Comparison of ENCODE assay signal across 9 cellular contexts in the genomic region with DNA sequence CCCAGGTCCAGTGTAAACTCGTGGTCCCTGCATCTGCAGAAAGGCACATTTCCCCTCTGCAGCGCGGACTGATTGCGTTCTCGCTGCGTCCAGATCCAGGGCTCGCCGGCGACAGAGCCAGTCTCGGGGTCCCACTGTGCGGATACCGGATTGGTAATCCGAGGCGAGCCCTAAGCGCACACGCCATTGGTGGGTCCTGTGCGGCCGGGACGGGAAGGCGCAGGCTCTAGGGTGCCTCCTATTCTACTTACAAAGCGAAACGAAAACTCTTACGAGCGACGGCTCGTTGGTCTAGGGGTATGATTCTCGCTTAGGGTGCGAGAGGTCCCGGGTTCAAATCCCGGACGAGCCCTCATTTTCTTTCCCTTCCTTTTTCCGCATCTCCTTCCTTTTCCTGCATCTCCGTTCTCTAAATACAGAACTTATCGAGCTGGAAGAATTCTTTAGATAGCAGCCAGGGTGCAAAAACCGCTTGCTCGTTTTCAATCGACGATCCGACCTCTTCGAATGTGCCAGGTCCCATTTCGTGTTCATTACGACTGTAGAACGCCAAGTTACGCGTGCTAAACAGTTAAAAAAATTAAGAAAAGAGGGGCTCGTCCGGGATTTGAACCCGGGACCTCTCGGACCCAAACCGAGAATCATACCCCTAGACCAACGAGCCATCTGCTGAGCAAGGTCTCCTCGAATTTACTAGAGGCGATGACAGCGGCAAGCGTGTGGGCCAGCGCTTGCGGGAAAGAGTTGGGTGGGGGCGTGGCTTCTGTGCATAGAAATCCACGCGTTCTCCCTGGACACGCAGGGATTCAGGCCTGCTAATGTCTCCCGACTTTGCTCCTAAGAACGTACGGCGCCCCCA. TPM values are rescaled to one million over a fixed set of nuclear protein-coding genes. Genes with fewer than 3 reads are reported as not detected.
DNase-seq lines count a peak whose midpoint lies in the region; ATAC-seq, FAIRE-seq and TF ChIP-seq lines count a peak whose summit lies in the region.
"Had no signal": no experiment of that assay in that cellular context is flagged by ENCODE, and none has a peak within 500 bp of the region (broad histone marks: within the 10 kb centered on the region; RNA-seq: fewer than 3 reads in every experiment).

No MANE protein-coding gene starts in this region.

- TF ChIP-seq EP300 in HepG2 (IDR thresholded peaks at IDR 0.05; ENCODE audit: low read depth in 2 of 2, low read length in 2 of 2) (no peak), HepG2 (CRISPR knock-in tag; IDR thresholded peaks at IDR 0.05; ENCODE audit: borderline replicate concordance) (no peak)

- H3K4me2 ChIP-seq in HepG2 (ENCODE audit: low read depth, low read length): peak overlapping the region; percentile 95

- H3K9ac ChIP-seq in HepG2 (ENCODE audit: insufficient read depth, low read depth, low read length): peak overlapping the region; percentile 62

- no peak for FAIRE-seq in HepG2 (lab: Jason Lieb, UNC)
- FAIRE-seq: islet of Langerhans had no signal

- 2% methylated on average over 46 of the region's 65 CpGs for WGBS in HepG2 (ENCODE audit: low lambda C conversion rate)

- H3K79me2 ChIP-seq in HepG2 (ENCODE audit: insufficient read depth, low read length): no peaks in the 10 kb centered on the region

- peaks cover 69% of the 10 kb centered on the region for H3K4me1 ChIP-seq in HepG2 (ENCODE audit: insufficient read depth, low read length)

- no peaks in the 10 kb centered on the region for H3K9me3 ChIP-seq in HepG2 (ENCODE audit: low read length)

- H3K27ac ChIP-seq in C4-2B: peak overlapping the region; percentile 48
- peak overlapping the region; percentile 48 for H3K27ac ChIP-seq in HepG2 (ENCODE audit: extremely low read length, insufficient read depth, low read length)

- peak; percentile 98 for DNase-seq in NCI-H526 treated with DMSO at 0.1 percent for 48 hours (lab: John Stamatoyannopoulos, UW)
- DNase-seq in activated CD4-positive, alpha-beta T cell treated with anti-CD3 and anti-CD28 coated beads, Interleukin-2, amount 50 U/mL, for 24 hours (ENCODE audit: low read depth in 1 of 2, low spot score in 1 of 2): peak; percentile 92 to 98
- DNase-seq in dermis blood vessel endothelial cell: peak; percentile 94
- peak; percentile 86 for DNase-seq in HepG2 (ENCODE audit: low spot score)
- peak; percentile 85 for DNase-seq in stimulated activated CD4-positive, alpha-beta T cell treated with anti-CD3 and anti-CD28 coated beads, Interleukin-2, amount 100 ng/mL, for 4 hours (ENCODE audit: low read depth)

- peaks cover 1 to 9% of the 10 kb centered on the region in 2 experiments; a peak in 3 of 5 replicates for H3K27me3 ChIP-seq in HepG2 (ENCODE audit: control insufficient read depth in 1 of 2, insufficient read depth in 2 of 2, low read length in 2 of 2)

- H3K4me3 ChIP-seq in HepG2 (replicated peaks in 1 of 3; ENCODE audit: insufficient read depth in 1 of 3, low read depth in 2 of 3, low read length in 3 of 3): peak overlapping the region; percentile 82 to 90 (median 88)

- no peaks in the 10 kb centered on the region for H4K20me1 ChIP-seq in HepG2 (ENCODE audit: insufficient read depth, low read length)

- CTCF ChIA-PET in HepG2 (lab: Yijun Ruan, JAX; ENCODE audit: low intra/inter-chr PET ratio, low total read pairs): interaction anchor here (1.3 kb wide), 1 partner anchor 28 kb away, joined by 3 read pairs; no protein-coding TSS in a partner anchor

- POLR2A ChIA-PET in HepG2 (lab: Yijun Ruan, JAX): interaction anchor here (1.7 to 4.2 kb wide), 3 partner anchors 11 to 27 kb away, joined by 5 to 35 read pairs (median 6); partner anchors contain the start of gene WNT11

- peak; percentile 62 to 63; a peak in 3 of 4 replicates for TF ChIP-seq POLR2A in HepG2 (IDR thresholded peaks at IDR 0.05; ENCODE audit: insufficient read depth in 1 of 2, low read depth in 2 of 2, low read length in 2 of 2)

- H3K36me3 ChIP-seq in HepG2 (replicated peaks in 1 of 2; ENCODE audit: control insufficient read depth in 1 of 2, insufficient read depth in 2 of 2, low read length in 2 of 2): no peaks in the 10 kb centered on the region

- TF ChIP-seq CTCF in C4-2B (conservative IDR thresholded peaks at IDR 0.05): no peak
- TF ChIP-seq CTCF in HepG2 (CRISPR knock-in tag; IDR thresholded peaks at IDR 0.05): no peak; the same call in 1 of the 2 replicates

- intact Hi-C loops in HepG2 (cut with micrococcal nuclease; ENCODE audit: unreplicated experiment): loop anchor here (5.0 to 10.0 kb wide), 2 partner anchors 147 to 341 kb away; partner anchors contain the start of genes GVQW3 and THAP12

- BruUV-seq in HepG2 (replicated peaks; lab: Mats Ljungman, UMichigan): no TSS peak

- peak; percentile 54 for ATAC-seq in GM19328 (IDR thresholded peaks at IDR 0.05; ENCODE audit: unreplicated experiment)
- peak; percentile 67 for ATAC-seq in HG03460 (IDR thresholded peaks at IDR 0.05; ENCODE audit: unreplicated experiment)
- ATAC-seq in HepG2: peak; percentile 78

- TF ChIP-seq RAD21 in HepG2 (CRISPR knock-in tag; IDR thresholded peaks at IDR 0.05): no peak

- in situ Hi-C loops in HepG2 (cut with HindIII; ENCODE audit: extremely low pct_ligation_motif_present, low pct_unique_long_range_greater_than_20kb): no loop called here

- peak overlapping the region; percentile 70 for H2AFZ ChIP-seq in HepG2 (ENCODE audit: low read length)

TF ChIP-seq in HepG2, 621 proteins besides CTCF, POLR2A, EP300 and RAD21 (continues in another document):
- TF ChIP-seq ZNF598 (CRISPR knock-in tag; IDR thresholded peaks at IDR 0.05; ENCODE audit: borderline replicate concordance): no peak
- TF ChIP-seq ZNF3 (CRISPR knock-in tag; IDR thresholded peaks at IDR 0.05): peak; percentile 50; the same call in 1 of the 2 replicates
- no peak; the same call in 1 of the 2 replicates for TF ChIP-seq HOXD1 (CRISPR knock-in tag; IDR thresholded peaks at IDR 0.05)
- no peak for TF ChIP-seq ZNF354B (CRISPR knock-in tag; IDR thresholded peaks at IDR 0.05)
- TF ChIP-seq KMT2A (CRISPR knock-in tag; IDR thresholded peaks at IDR 0.05): no peak
- TF ChIP-seq CEBPB (IDR thresholded peaks at IDR 0.05; ENCODE audit: borderline replicate concordance, low read depth, low read length): no peak
- TF ChIP-seq ZNF773 (CRISPR knock-in tag; IDR thresholded peaks at IDR 0.05; ENCODE audit: borderline replicate concordance): no peak
- TF ChIP-seq KDM1A (CRISPR knock-in tag; IDR thresholded peaks at IDR 0.05): peak; percentile 19; the same call in 1 of the 2 replicates
- TF ChIP-seq ZMAT5 (CRISPR knock-in tag; IDR thresholded peaks at IDR 0.05; ENCODE audit: borderline replicate concordance, low read depth): no peak
- TF ChIP-seq ZNF138 (CRISPR knock-in tag; IDR thresholded peaks at IDR 0.05; ENCODE audit: low read depth): no peak
- TF ChIP-seq PAWR (CRISPR knock-in tag; IDR thresholded peaks at IDR 0.05; ENCODE audit: borderline replicate concordance): no peak
- no peak for TF ChIP-seq ZNF232 (CRISPR knock-in tag; IDR thresholded peaks at IDR 0.05; ENCODE audit: borderline replicate concordance)
- no peak for TF ChIP-seq IRX3 (CRISPR knock-in tag; IDR thresholded peaks at IDR 0.05; ENCODE audit: borderline replicate concordance, low read depth)
- no peak for TF ChIP-seq ZNF101 (CRISPR knock-in tag; IDR thresholded peaks at IDR 0.05; ENCODE audit: borderline replicate concordance, low read depth)
- TF ChIP-seq HMGA1 (CRISPR knock-in tag; conservative IDR thresholded peaks at IDR 0.05): no peak

RNA-seq across cellular contexts. Expression of gene WNT11, which starts 29.2 kb away (rescaled TPM):
- total RNA-seq in dermis blood vessel endothelial cell (0.09 TPM in 1 of 2 replicates, not detected in the other), HepG2 (2016; rRNA removed; fragmentation: Illumina TruSeq; extraction: Trizol) (0.66 TPM in 1 of 2 replicates, not detected in the other)
- 0.51 TPM in 1 of 2 replicates, not detected in the other for total RNA-seq in HepG2 (2016; cell fraction: cytosol; rRNA removed; fragmentation: Illumina TruSeq; extraction: Trizol; ENCODE audit: low read depth)
- total RNA-seq in HepG2 (2016; cell fraction: insoluble cytoplasmic fraction; rRNA removed; fragmentation: Illumina TruSeq; extraction: Trizol): 0.18 and 0.71 TPM in 2 replicates
- 0.21 and 0.25 TPM in 2 replicates for total RNA-seq in HepG2 (2016; cell fraction: membrane; rRNA removed; fragmentation: Illumina TruSeq; extraction: Trizol)
- total RNA-seq in HepG2 (2016; cell fraction: nucleus; rRNA removed; fragmentation: Illumina TruSeq; extraction: Trizol): 0.50 and 0.69 TPM in 2 replicates
- polyA plus RNA-seq in HepG2 (2011; rRNA removed): 0.34 and 0.42 TPM in 2 replicates
- polyA plus RNA-seq in HepG2 (2011; cell fraction: cytosol; rRNA removed): 0.44 and 0.47 TPM in 2 replicates
- 0.74 and 1.2 TPM in 2 replicates for polyA plus RNA-seq in HepG2 (2011; cell fraction: nucleus; rRNA removed)
- polyA plus RNA-seq in HepG2 (2012): 0.16 and 0.33 TPM in 2 replicates
- polyA plus RNA-seq in HepG2 (2016; cell fraction: cytosol; fragmentation: Illumina TruSeq; extraction: Trizol; ENCODE audit: low read depth): 0.09 and 0.11 TPM in 2 replicates
- polyA plus RNA-seq in HepG2 (2016; cell fraction: insoluble cytoplasmic fraction; fragmentation: Illumina TruSeq; extraction: Trizol; ENCODE audit: low read depth): 0.16 and 0.44 TPM in 2 replicates
- not detected in 2 replicates for polyA plus RNA-seq in HepG2 (2016; cell fraction: membrane; fragmentation: Illumina TruSeq; extraction: Trizol; ENCODE audit: low read depth)
- polyA plus RNA-seq in HepG2 (2016; cell fraction: nucleus; fragmentation: Illumina TruSeq; extraction: Trizol; ENCODE audit: insufficient read depth, low read depth): 0.95 and 1.1 TPM in 2 replicates
- polyA minus RNA-seq in HepG2 (2011; rRNA and poly(A)+ RNA removed; ENCODE audit: low replicate concordance): 1.5 and 1.6 TPM in 2 replicates
- 1.7 TPM in 1 of 2 replicates, not detected in the other for polyA minus RNA-seq in HepG2 (2011; cell fraction: cytosol; rRNA and poly(A)+ RNA removed)
- not detected in 2 replicates for polyA minus RNA-seq in HepG2 (2011; cell fraction: nucleus; rRNA and poly(A)+ RNA removed)

Comparison
In these comparisons a context has a peak if more than half of its experiments do, and no peak if none do; other contexts are left out.
1. Peak in every context shown above with its lines: DNase-seq, ATAC-seq, H3K4me3 ChIP-seq and H3K27ac ChIP-seq.